Comparison of ENCODE assay signal across 7 cellular contexts in the genomic region with DNA sequence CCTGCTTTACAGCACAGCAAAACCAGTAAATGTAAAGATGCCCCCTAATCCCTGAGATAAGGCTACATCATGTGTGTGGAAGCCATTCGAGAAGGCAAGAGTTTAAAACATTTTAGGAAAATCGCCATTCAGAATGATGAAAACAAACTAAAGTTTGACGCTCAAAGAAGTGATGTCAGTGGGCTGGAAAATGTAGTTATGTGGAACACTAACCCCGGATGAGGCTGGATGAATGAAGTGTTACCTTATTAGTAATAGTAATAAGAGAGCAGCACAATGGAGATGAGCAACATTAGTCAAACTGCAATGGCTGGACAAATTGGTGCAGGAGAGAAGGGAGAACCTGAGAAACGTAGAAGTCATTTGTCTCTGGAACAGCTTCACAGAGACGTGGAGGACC.
"Had no signal": no experiment of that assay in that cellular context is flagged by ENCODE, and none has a peak within 500 bp of the region (broad histone marks: within the 10 kb centered on the region; RNA-seq: fewer than 3 reads in every experiment).

No MANE protein-coding gene starts in this region.

- H3K9ac ChIP-seq: KMS-11 had no signal

- H3K27ac ChIP-seq: HL-60, KMS-11 had no signal

- DNase-seq: IMR-90, KBM-7, KG1 had no signal

- H3K27me3 Mint-ChIP-seq: IgD-negative memory B cell had no signal

- H3K27ac Mint-ChIP-seq: IgD-negative memory B cell had no signal

- H3K9me3 Mint-ChIP-seq: IgD-negative memory B cell had no signal

- FAIRE-seq: HTR-8/SVneo had no signal

- H3K4me2 ChIP-seq: KMS-11 had no signal
